16 cellular contexts compared by ENCODE assay signal in genomic region chr16:49972280-49972679, GRCh38. TPM values are rescaled to one million over a fixed set of nuclear protein-coding genes. Genes with fewer than 3 reads are reported as not detected.
DNase-seq lines count a peak whose midpoint lies in the region; ATAC-seq and TF ChIP-seq lines count a peak whose summit lies in the region.
"Had no signal": no experiment of that assay in that cellular context is flagged by ENCODE, and none has a peak within 500 bp of the region (broad histone marks: within the 10 kb centered on the region; RNA-seq: fewer than 3 reads in every experiment).

No MANE protein-coding gene starts in this region.

- peak overlapping the region; percentile 14; the same call in 1 of the 2 replicates for H3K27ac ChIP-seq in MM.1S (ENCODE audit: low read length)
- H3K27ac ChIP-seq: BLaER1 treated with 17β-estradiol and CSF1 and Interleukin-3, amounts not matched to agents 10 nM and 100 nM had no signal

- no peaks in the 10 kb centered on the region for H3F3A ChIP-seq in MM.1S (ENCODE audit: insufficient read depth, low read length)

- no peak overlapping the region for H3K4me3 ChIP-seq in MM.1S (ENCODE audit: low read length)
- H3K4me3 ChIP-seq in mucosa of descending colon: no peak overlapping the region
- no peak overlapping the region for H3K4me3 ChIP-seq in HAP-1
- H3K4me3 ChIP-seq: BLaER1 treated with 17β-estradiol and CSF1 and Interleukin-3, amounts not matched to agents 10 nM and 100 nM had no signal

- no peak overlapping the region for H3K9ac ChIP-seq in MM.1S (ENCODE audit: low read length)
- H3K9ac ChIP-seq: BLaER1 treated with 17β-estradiol and CSF1 and Interleukin-3, amounts not matched to agents 10 nM and 100 nM had no signal

- peak; percentile 17 for ATAC-seq in mucosa of descending colon

- 0 out of 2 replicates have a peak, but pooled peaks cover 8% of the 10 kb centered on the region for H3K4me1 ChIP-seq in MM.1S (ENCODE audit: low read length)
- H3K4me1 ChIP-seq in mucosa of descending colon (ENCODE audit: low read depth): peaks cover 5% of the 10 kb centered on the region
- no peaks in the 10 kb centered on the region; the same call in 1 of the 2 replicates for H3K4me1 ChIP-seq in HAP-1
- H3K4me1 ChIP-seq: BLaER1 treated with 17β-estradiol and CSF1 and Interleukin-3, amounts not matched to agents 10 nM and 100 nM had no signal

- in situ Hi-C loops in HAP-1 (cut with MboI; ENCODE audit: low sequenced_read_pairs): no loop called here

- H3K9me2 ChIP-seq in MM.1S (replicated peaks; ENCODE audit: insufficient read depth, low read length): no peaks in the 10 kb centered on the region

- H4K20me1 ChIP-seq in MM.1S (ENCODE audit: insufficient read depth, low read length): no peaks in the 10 kb centered on the region
- H4K20me1 ChIP-seq: BLaER1 treated with 17β-estradiol and CSF1 and Interleukin-3, amounts not matched to agents 10 nM and 100 nM had no signal

- H3K9me3 ChIP-seq in MM.1S (replicated peaks; ENCODE audit: insufficient read depth, low read length): no peaks in the 10 kb centered on the region
- H3K9me3 ChIP-seq in mucosa of descending colon: no peaks in the 10 kb centered on the region
- H3K9me3 ChIP-seq in HAP-1: no peaks in the 10 kb centered on the region

- TF ChIP-seq CTCF in MM.1S (IDR thresholded peaks at IDR 0.05; ENCODE audit: low read length) (no peak), mucosa of descending colon (IDR thresholded peaks at IDR 0.05) (no peak)

- H3K79me2 ChIP-seq in MM.1S (ENCODE audit: low read length): no peaks in the 10 kb centered on the region

- intact Hi-C loops in mucosa of descending colon (cut with DNase I, micrococcal nuclease): no loop called here

- H3K27me3 ChIP-seq in MM.1S (replicated peaks; ENCODE audit: insufficient read depth, low read length) (no peaks in the 10 kb centered on the region), HAP-1 (ENCODE audit: low read depth) (no peaks in the 10 kb centered on the region)
- H3K27me3 ChIP-seq: BLaER1 treated with 17β-estradiol and CSF1 and Interleukin-3, amounts not matched to agents 10 nM and 100 nM had no signal

- H2AFZ ChIP-seq in MM.1S (ENCODE audit: low read length): peak overlapping the region; percentile 23; the same call in 1 of the 2 replicates

- peak overlapping the region; percentile 26; the same call in 1 of the 2 replicates for H3K4me2 ChIP-seq in MM.1S (ENCODE audit: low read depth, low read length)
- H3K4me2 ChIP-seq: BLaER1 treated with 17β-estradiol and CSF1 and Interleukin-3, amounts not matched to agents 10 nM and 100 nM had no signal

- DNase-seq in COR-L47 (lab: John Stamatoyannopoulos, UW) (peak; percentile 12), MM.1S (peak; percentile 58), NCI-H774 (lab: John Stamatoyannopoulos, UW) (peak; percentile 4), mucosa of descending colon (peak in 1 of 3 donors; percentile 19), NCI-H446 treated with DMSO at 0.1 percent for 48 hours (lab: John Stamatoyannopoulos, UW) (no peak), HAP-1 (ENCODE audit: low spot score in 2 of 2) (no peak)
- no peak for DNase-seq in activated naive CD4-positive, alpha-beta T cell treated with anti-CD3 and anti-CD28 coated beads, Interleukin-2, amount 50 U/mL, for 16 hours
- DNase-seq: ACHN; Calu3; CD4-positive, CD25-positive, alpha-beta regulatory T cell; DMS 273 treated with DMSO at 0.1 percent for 48 hours; DMS79 treated with DMSO at 0.1 percent for 48 hours; EL; GOT3; H9 had no signal

- H3K36me3 ChIP-seq in MM.1S (replicated peaks; ENCODE audit: insufficient read depth, low read length) (no peaks in the 10 kb centered on the region), mucosa of descending colon (ENCODE audit: low read depth) (no peaks in the 10 kb centered on the region), HAP-1 (replicated peaks) (no peaks in the 10 kb centered on the region)
- H3K36me3 ChIP-seq: BLaER1 treated with 17β-estradiol and CSF1 and Interleukin-3, amounts not matched to agents 10 nM and 100 nM had no signal

RNA-seq across cellular contexts. Expression of gene CNEP1R1, which starts 52.7 kb away (rescaled TPM):
- total RNA-seq in mucosa of descending colon: 10 to 100 TPM; 19.3 to 20.8 (median 20.3) TPM

Comparison
In these comparisons a context has a peak if more than half of its experiments do, and no peak if none do; other contexts are left out.
1. DNase-seq: peak in COR-L47 (single experiment), MM.1S (single experiment) and NCI-H774 (single experiment); none in activated naive CD4-positive, alpha-beta T cell treated with anti-CD3 and anti-CD28 coated beads, Interleukin-2, amount 50 U/mL, for 16 hours (single experiment), NCI-H446 treated with DMSO at 0.1 percent for 48 hours (single experiment) and HAP-1 (0 of 2).